ENCODE assay signal across 13 cellular contexts in genomic region chr5:172102251-172102870, GRCh38.
DNase-seq lines count a peak whose midpoint lies in the region; ATAC-seq and TF ChIP-seq lines count a peak whose summit lies in the region.
"Had no signal": no experiment of that assay in that cellular context is flagged by ENCODE, and none has a peak within 500 bp of the region (broad histone marks: within the 10 kb centered on the region; RNA-seq: fewer than 3 reads in every experiment).

No MANE protein-coding gene starts in this region.

- intact Hi-C loops in left ventricle myocardium inferior (cut with micrococcal nuclease) (loop anchor here (10.0 kb wide), 1 partner anchor 182 kb away; the partner anchor contains the start of gene UBTD2), Right ventricle myocardium inferior (cut with DNase I) (loop anchor here (10.0 kb wide), 1 partner anchor 342 kb away; no protein-coding TSS in a partner anchor)

- no peak overlapping the region for H3K4me3 Mint-ChIP-seq in activated CD8-positive, alpha-beta T cell treated with anti-CD3 and anti-CD28 coated beads, Interleukin-2, amount 10 ng/mL, durations not matched to agents 7 days and 5 days
- no peak overlapping the region for H3K4me3 Mint-ChIP-seq in mesothelial cell of epicardium
- H3K4me3 Mint-ChIP-seq: activated CD8-positive, alpha-beta memory T cell treated with anti-CD3 and anti-CD28 coated beads, Interleukin-2, amount 10 ng/mL, durations not matched to agents 7 days and 5 days had no signal

- peaks cover 40% of the 10 kb centered on the region for H3K4me1 Mint-ChIP-seq in activated CD8-positive, alpha-beta T cell treated with anti-CD3 and anti-CD28 coated beads, Interleukin-2, amount 10 ng/mL, durations not matched to agents 7 days and 5 days (ENCODE audit: low read depth)
- H3K4me1 Mint-ChIP-seq in mesothelial cell of epicardium, result peaks cover 33% of the 10 kb centered on the region

- H3K36me3 Mint-ChIP-seq in activated CD8-positive, alpha-beta T cell treated with anti-CD3 and anti-CD28 coated beads, Interleukin-2, amount 10 ng/mL, durations not matched to agents 7 days and 5 days (ENCODE audit: low read depth), result peaks cover 89% of the 10 kb centered on the region
- no peaks in the 10 kb centered on the region for H3K36me3 Mint-ChIP-seq in mesothelial cell of epicardium

- CTCF ChIA-PET in activated CD8-positive, alpha-beta T cell treated with anti-CD3 and anti-CD28 coated beads, Interleukin-2, amount 10 ng/mL, durations not matched to agents 7 days and 5 days (lab: Charles Lee), result no interaction called here

- no peak overlapping the region for H3K9ac ChIP-seq in stomach smooth muscle (ENCODE audit: low read length in 2 of 2)

- TF ChIP-seq CTCF in left ventricle myocardium inferior (IDR thresholded peaks at IDR 0.05; ENCODE audit: borderline replicate concordance) (no peak), mesothelial cell of epicardium (IDR thresholded peaks at IDR 0.05; ENCODE audit: unreplicated experiment) (no peak)

- H3K9me3 ChIP-seq in left ventricle myocardium inferior (replicated peaks) (no peaks in the 10 kb centered on the region), stomach smooth muscle (ENCODE audit: control insufficient read depth in 2 of 2, low read length in 2 of 2) (no peaks in the 10 kb centered on the region)

- POLR2A ChIA-PET in activated CD8-positive, alpha-beta T cell treated with anti-CD3 and anti-CD28 coated beads, Interleukin-2, amount 10 ng/mL, durations not matched to agents 7 days and 5 days (lab: Charles Lee), result no interaction called here

- no peaks in the 10 kb centered on the region for H3K27me3 Mint-ChIP-seq in activated CD8-positive, alpha-beta T cell treated with anti-CD3 and anti-CD28 coated beads, Interleukin-2, amount 10 ng/mL, durations not matched to agents 7 days and 5 days (ENCODE audit: low read depth)
- H3K27me3 Mint-ChIP-seq in mesothelial cell of epicardium (ENCODE audit: low read depth), result no peaks in the 10 kb centered on the region
- H3K27me3 Mint-ChIP-seq: activated CD8-positive, alpha-beta memory T cell treated with anti-CD3 and anti-CD28 coated beads, Interleukin-2, amount 10 ng/mL, durations not matched to agents 7 days and 5 days had no signal

- H3K27ac Mint-ChIP-seq in activated CD8-positive, alpha-beta T cell treated with anti-CD3 and anti-CD28 coated beads, Interleukin-2, amount 10 ng/mL, durations not matched to agents 7 days and 5 days, result peak overlapping the region; percentile 46
- peak overlapping the region; percentile 89 for H3K27ac Mint-ChIP-seq in mesothelial cell of epicardium

- ATAC-seq in Right ventricle myocardium inferior, result no peak
- ATAC-seq in activated CD8-positive, alpha-beta T cell treated with anti-CD3 and anti-CD28 coated beads, Interleukin-2, amount 10 ng/mL, durations not matched to agents 7 days and 5 days, result no peak
- ATAC-seq in HG03354 (IDR thresholded peaks at IDR 0.05; ENCODE audit: poor library complexity, severe bottlenecking, unreplicated experiment), result no peak
- no peak for ATAC-seq in GM18870 (IDR thresholded peaks at IDR 0.05; ENCODE audit: unreplicated experiment)
- no peak for ATAC-seq in HG02981 (IDR thresholded peaks at IDR 0.05; ENCODE audit: unreplicated experiment)
- ATAC-seq: activated CD8-positive, alpha-beta memory T cell treated with anti-CD3 and anti-CD28 coated beads, Interleukin-2, amount 10 ng/mL, durations not matched to agents 7 days and 5 days had no signal

- no peaks in the 10 kb centered on the region for H3K9me3 Mint-ChIP-seq in activated CD8-positive, alpha-beta T cell treated with anti-CD3 and anti-CD28 coated beads, Interleukin-2, amount 10 ng/mL, durations not matched to agents 7 days and 5 days (ENCODE audit: insufficient read depth)
- H3K9me3 Mint-ChIP-seq in mesothelial cell of epicardium, result no peaks in the 10 kb centered on the region

- H3K27me3 ChIP-seq in left ventricle myocardium inferior (ENCODE audit: low read depth), result no peaks in the 10 kb centered on the region
- H3K27me3 ChIP-seq in stomach smooth muscle (ENCODE audit: control insufficient read depth in 1 of 2, insufficient read depth in 2 of 2, low read length in 2 of 2), result no peaks in the 10 kb centered on the region

- DNase-seq in left ventricle myocardium inferior (peak; percentile 16), Right ventricle myocardium inferior (ENCODE audit: missing footprints) (no peak), mesothelial cell of epicardium (ENCODE audit: low spot score in 2 of 2, unreplicated experiment in 2 of 2) (no peak)
- DNase-seq in activated CD8-positive, alpha-beta T cell treated with anti-CD3 and anti-CD28 coated beads, Interleukin-2, amount 10 ng/mL, durations not matched to agents 7 days and 5 days, result no peak
- DNase-seq: activated CD8-positive, alpha-beta memory T cell treated with anti-CD3 and anti-CD28 coated beads, Interleukin-2, amount 10 ng/mL, durations not matched to agents 7 days and 5 days; AML-193; midbrain; NCI-H526; stimulated activated CD4-positive, alpha-beta T cell treated with anti-CD3 and anti-CD28 coated beads, Interleukin-4, amount 100 ng/mL, for 1 hour had no signal

- H3K4me3 ChIP-seq in left ventricle myocardium inferior, result no peak overlapping the region
- no peak overlapping the region for H3K4me3 ChIP-seq in stomach smooth muscle (ENCODE audit: low read length in 2 of 2)

- H3K27ac ChIP-seq in left ventricle myocardium inferior (replicated peaks) (peak overlapping the region; percentile 81), stomach smooth muscle (ENCODE audit: low read length) (peak overlapping the region; percentile 11)

- H3K36me3 ChIP-seq in left ventricle myocardium inferior (peaks cover 21% of the 10 kb centered on the region), stomach smooth muscle (ENCODE audit: control insufficient read depth in 2 of 2, insufficient read depth in 2 of 2, low read length in 2 of 2) (no peaks in the 10 kb centered on the region)

- H3K4me1 ChIP-seq in left ventricle myocardium inferior (peaks cover 39% of the 10 kb centered on the region), stomach smooth muscle (ENCODE audit: control insufficient read depth, insufficient read depth, low read length) (peaks cover 30% of the 10 kb centered on the region)
